ENCODE assay signal across 27 cellular contexts in the genomic region with DNA sequence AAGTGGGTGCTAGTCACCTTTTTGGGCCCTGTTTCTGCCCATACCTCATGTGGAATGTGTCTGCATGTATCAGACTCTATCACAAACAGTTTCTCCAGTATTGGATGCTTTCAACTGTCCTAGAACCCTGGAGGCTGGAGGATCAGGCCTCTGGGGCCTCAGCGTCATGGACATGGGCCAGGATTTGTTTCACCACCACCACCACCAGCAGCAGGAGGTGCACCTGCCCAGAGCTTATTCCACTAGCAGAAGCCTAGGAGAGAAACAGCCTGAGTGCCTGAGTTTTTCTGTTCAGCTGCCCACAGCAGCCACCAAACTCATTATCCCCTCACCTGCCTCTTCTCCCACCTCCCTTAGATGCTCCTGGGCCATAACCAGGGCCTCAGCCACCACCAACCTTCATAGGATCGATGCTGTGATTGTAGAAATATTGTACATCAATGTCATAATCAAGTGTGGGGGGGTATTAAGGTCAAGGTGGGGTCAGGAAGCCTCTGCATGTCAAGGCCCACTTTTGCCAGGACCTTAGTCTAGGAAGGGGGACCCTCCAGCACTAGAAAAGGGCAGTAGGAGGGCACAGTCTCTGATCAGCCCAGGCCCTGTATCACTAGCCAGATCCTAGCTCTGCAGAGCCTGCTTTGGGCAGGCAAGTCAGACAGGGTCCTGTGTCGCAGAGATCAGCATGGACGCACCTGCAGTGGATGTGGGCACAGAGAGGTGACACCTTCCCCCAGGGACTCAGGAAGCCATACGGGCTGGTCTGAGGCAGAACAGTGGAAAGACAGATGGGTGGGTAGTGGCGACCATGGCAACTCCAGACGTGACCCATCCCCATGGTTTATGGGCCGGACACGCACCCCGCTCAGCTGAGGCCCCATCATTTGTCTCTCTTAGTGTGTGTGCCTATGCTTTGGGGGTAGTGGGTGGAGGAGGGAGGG. TPM values are rescaled to one million over a fixed set of nuclear protein-coding genes. Genes with fewer than 3 reads are reported as not detected.
DNase-seq lines count a peak whose midpoint lies in the region; ATAC-seq, FAIRE-seq and TF ChIP-seq lines count a peak whose summit lies in the region.
"Had no signal": no experiment of that assay in that cellular context is flagged by ENCODE, and none has a peak within 500 bp of the region (broad histone marks: within the 10 kb centered on the region; RNA-seq: fewer than 3 reads in every experiment).

No MANE protein-coding gene starts in this region.

- peak overlapping the region; percentile 38 for H3K27ac Mint-ChIP-seq in progenitor cell of endocrine pancreas
- H3K27ac Mint-ChIP-seq: neural progenitor cell had no signal

- TF ChIP-seq POLR2A in GM12892 (IDR thresholded peaks at IDR 0.05; ENCODE audit: low read depth, low read length): peak; percentile 29; the same call in 1 of the 2 replicates
- no peak; the same call in 1 of the 2 replicates for TF ChIP-seq POLR2A in K562 (conservative IDR thresholded peaks at IDR 0.05)

- H3K9ac ChIP-seq in K562 (ENCODE audit: insufficient read depth in 1 of 2, low read depth in 2 of 2, low read length in 2 of 2): 0 out of 4 replicates have a peak overlapping the region, but pooled peaks of 1 of the 2 experiments have one; percentile 10
- H3K9ac ChIP-seq: neural progenitor cell had no signal

- peaks cover 15% of the 10 kb centered on the region for H3K36me3 Mint-ChIP-seq in progenitor cell of endocrine pancreas (ENCODE audit: insufficient read depth)

- peaks cover 46% of the 10 kb centered on the region; the same call in 2 of the 3 replicates for H3K36me3 ChIP-seq in K562 (ENCODE audit: control insufficient read depth, insufficient read depth, low read length)
- H3K36me3 ChIP-seq: neural progenitor cell had no signal

- peaks cover 9 to 12% of the 10 kb centered on the region in 2 experiments; a peak in 4 of 5 replicates for H3K4me1 ChIP-seq in K562 (replicated peaks in 1 of 2; ENCODE audit: control insufficient read depth in 2 of 2, insufficient read depth in 2 of 2, low read length in 2 of 2)
- H3K4me1 ChIP-seq: neural progenitor cell had no signal

- WGBS in K562 (ENCODE audit: insufficient coverage, low coverage, missing lambda C conversion rate): 80% methylated on average over 10 of the region's 10 CpGs

- H3K27me3 ChIP-seq in K562 (ENCODE audit: control insufficient read depth in 2 of 2, insufficient read depth in 2 of 2, low read length in 2 of 2): no peaks in the 10 kb centered on the region
- H3K27me3 ChIP-seq: esophagus muscularis mucosa, neural progenitor cell, vagina had no signal

- TF ChIP-seq CTCF in K562 (IDR thresholded peaks at IDR 0.05 in 2 of 3, conservative IDR thresholded peaks at IDR 0.05 in 1 of 3; ENCODE audit: insufficient read depth in 2 of 3, low read depth in 1 of 3, low read length in 3 of 3) (no peak), progenitor cell of endocrine pancreas (IDR thresholded peaks at IDR 0.05; ENCODE audit: unreplicated experiment) (no peak)

- in situ Hi-C loops in K562 (cut with MboI): loop anchor here (10.0 kb wide), 1 partner anchor 372 kb away; no protein-coding TSS in a partner anchor

- no peak overlapping the region for H2AFZ ChIP-seq in K562 (ENCODE audit: low read depth, low read length)
- H2AFZ ChIP-seq: neural progenitor cell had no signal

- peaks cover 12% of the 10 kb centered on the region for H3K4me1 Mint-ChIP-seq in progenitor cell of endocrine pancreas (ENCODE audit: low read depth)
- H3K4me1 Mint-ChIP-seq: neural progenitor cell had no signal

- no peak for TF ChIP-seq RAD21 in K562 (CRISPR knock-in tag; conservative IDR thresholded peaks at IDR 0.05 in 1 of 2, IDR thresholded peaks at IDR 0.05 in 1 of 2)

- intact Hi-C loops in K562 (cut with micrococcal nuclease): no loop called here

- DNase-seq in activated effector memory CD4-positive, alpha-beta T cell treated with anti-CD3 and anti-CD28 coated beads, Interleukin-2, amount 50 U/mL, for 16 hours: peak; percentile 47
- DNase-seq in activated effector memory CD4-positive, alpha-beta T cell treated with Interleukin-2 at 50 U/mL for 16 hours: no peak
- DNase-seq in GM12892 (ENCODE audit: insufficient read length) (no peak), K562 (ENCODE audit: extremely low read depth in 1 of 4, low spot score in 3 of 4) (no peak), progenitor cell of endocrine pancreas (ENCODE audit: low spot score, unreplicated experiment) (no peak), NCI-H226 (no peak)
- no peak for DNase-seq in activated CD4-positive, alpha-beta T cell treated with anti-CD3 and anti-CD28 coated beads, Interleukin-2, amount 50 U/mL, for 1 hour
- DNase-seq: activated CD4-positive, alpha-beta T cell treated with anti-CD3 and anti-CD28 coated beads for 48 hours; activated T-cell treated with anti-CD3 and anti-CD28 coated beads, Interleukin-2, amount 50 U/mL, for 48 hours; amygdala; central memory CD4-positive, alpha-beta T cell; DMS79 treated with DMSO at 0.1 percent for 48 hours; effector memory CD4-positive, alpha-beta T cell; left colon; midbrain; MV-4-11; NCI-H1930; NCI-H510A treated with DMSO at 0.1 percent for 48 hours; Right ventricle myocardium superior; small intestine; stimulated activated CD4-positive, alpha-beta T cell treated with anti-CD3 and anti-CD28 coated beads, Interleukin-2, amount 100 ng/mL, for 48 hours had no signal

- H3K4me3 ChIP-seq in K562: no peak overlapping the region
- H3K4me3 ChIP-seq: esophagus muscularis mucosa, neural progenitor cell, vagina had no signal

- no peaks in the 10 kb centered on the region for H3K27me3 Mint-ChIP-seq in progenitor cell of endocrine pancreas
- H3K27me3 Mint-ChIP-seq: IgD-negative memory B cell had no signal

- ATAC-seq in K562 (no peak), GM18858 (IDR thresholded peaks at IDR 0.05; ENCODE audit: unreplicated experiment) (no peak)
- ATAC-seq: left colon had no signal

- no peak for TF ChIP-seq EP300 in K562 (IDR thresholded peaks at IDR 0.05; ENCODE audit: low read length)

- H3K9me1 ChIP-seq in K562 (ENCODE audit: control insufficient read depth, insufficient read depth, low read length): peaks cover 2% of the 10 kb centered on the region

- H3K79me2 ChIP-seq in K562 (ENCODE audit: control insufficient read depth, insufficient read depth, low read length): no peaks in the 10 kb centered on the region

- peaks cover 11% of the 10 kb centered on the region for H3K9me3 Mint-ChIP-seq in progenitor cell of endocrine pancreas (ENCODE audit: low read depth)
- H3K9me3 Mint-ChIP-seq: IgD-negative memory B cell had no signal

- H3K27ac ChIP-seq in K562 (ENCODE audit: extremely low read depth, low read depth, low read length): no peak overlapping the region
- H3K27ac ChIP-seq: esophagus muscularis mucosa, HL-60, neural progenitor cell, vagina had no signal

- no peaks in the 10 kb centered on the region; the same call in 1 of the 2 replicates for H4K20me1 ChIP-seq in K562 (replicated peaks; ENCODE audit: control insufficient read depth, insufficient read depth, low read length)

- POLR2A ChIA-PET in K562 (lab: Yijun Ruan, JAX): interaction anchor here (0.6 to 1.0 kb wide), 4 partner anchors 10 to 379 kb away, joined by 3 to 4 read pairs (median 4); a partner anchor contains a TSS

- no peaks in the 10 kb centered on the region for H3K9me3 ChIP-seq in K562 (replicated peaks; ENCODE audit: control insufficient read depth, insufficient read depth, low read depth, low read length)
- H3K9me3 ChIP-seq: esophagus muscularis mucosa, vagina had no signal

- no TSS peak for BruUV-seq in K562 (replicated peaks; lab: Mats Ljungman, UMichigan)

- no peak overlapping the region for H3K4me2 ChIP-seq in K562 (ENCODE audit: insufficient read depth, low read length)
- H3K4me2 ChIP-seq: neural progenitor cell had no signal

- CTCF ChIA-PET in K562 (lab: Yijun Ruan, JAX; ENCODE audit: low intra/inter-chr PET ratio): no interaction called here

- FAIRE-seq in GM12892 (lab: Jason Lieb, UNC) (no peak), K562 (lab: Jason Lieb, UNC) (no peak)
- FAIRE-seq: small intestine had no signal

- H3K4me3 Mint-ChIP-seq in progenitor cell of endocrine pancreas (ENCODE audit: low read depth): no peak overlapping the region
- H3K4me3 Mint-ChIP-seq: IgD-negative memory B cell, neural progenitor cell had no signal

TF ChIP-seq in K562, 482 proteins besides CTCF, POLR2A, EP300 and RAD21 (continues in another document):
- TF ChIP-seq RBM39 (optimal IDR thresholded peaks at IDR 0.05; ENCODE audit: low read depth, low read length) (no peak), ZNF253 (CRISPR knock-in tag; conservative IDR thresholded peaks at IDR 0.05) (no peak), SUPT5H (IDR thresholded peaks at IDR 0.05) (0 out of 2 replicates have a peak, but pooled peaks have one; percentile 33), PPARD (CRISPR knock-in tag; IDR thresholded peaks at IDR 0.05) (no peak)

RNA-seq across cellular contexts. Expression of a gene that starts 9.4 kb away (rescaled TPM):
- polyA plus RNA-seq in GM12892 (2012; ENCODE audit: missing spikeins): 17.4 TPM
- total RNA-seq in K562 (2011; cell fraction: chromatin; rRNA removed; ENCODE audit: low replicate concordance): 75.0 and 118 TPM in 2 replicates
- 96.1 and 101 TPM in 2 replicates for total RNA-seq in K562 (2011; cell fraction: nucleolus; rRNA removed)
- total RNA-seq in K562 (2011; cell fraction: nucleoplasm; rRNA removed): 70.1 and 80.1 TPM in 2 replicates
- 51.2 and 52.3 TPM in 2 replicates for total RNA-seq in K562 (2014; rRNA removed)
- total RNA-seq in K562 (2014; rRNA removed; fragmentation: Illumina TruSeq; extraction: Trizol): 11.5 and 14.2 TPM in 2 replicates
- 20.2 and 25.1 TPM in 2 replicates for total RNA-seq in K562 (2015; rRNA removed; fragmentation: Illumina TruSeq; extraction: Trizol)
- 38.0 and 38.6 TPM in 2 replicates for total RNA-seq in K562 (2021)
- polyA plus RNA-seq in K562 (2011; rRNA removed): 30.3 and 39.4 TPM in 2 replicates
- 36.6 and 44.1 TPM in 2 replicates for polyA plus RNA-seq in K562 (2011; cell fraction: cytosol; rRNA removed)
- 138 and 153 TPM in 2 replicates for polyA plus RNA-seq in K562 (2011; cell fraction: nucleus; rRNA removed)
- 33.2 and 39.0 TPM in 2 replicates for polyA plus RNA-seq in K562 (2012)
- 34.8 and 37.0 TPM in 2 replicates for polyA plus RNA-seq in K562 (2014; fragmentation: Illumina TruSeq; extraction: Trizol)
- polyA plus RNA-seq in K562 (2014; fragmentation: Nextera tagmentation; extraction: Ambion mirVana): 1 to 10 TPM; 1.5 to 4.0 TPM
- polyA plus RNA-seq in K562 (2014; rRNA removed): 50.3 and 54.0 TPM in 2 replicates
- 32.6 and 36.3 TPM in 2 replicates for polyA minus RNA-seq in K562 (2011; rRNA and poly(A)+ RNA removed)
- 18.4 and 29.8 TPM in 2 replicates for polyA minus RNA-seq in K562 (2011; cell fraction: cytosol; rRNA and poly(A)+ RNA removed)
- polyA minus RNA-seq in K562 (2011; cell fraction: nucleus; rRNA and poly(A)+ RNA removed): 36.8 and 54.3 TPM in 2 replicates
- 78.3 and 82.0 TPM in 2 replicates for total RNA-seq in progenitor cell of endocrine pancreas
